In the genomic region with DNA sequence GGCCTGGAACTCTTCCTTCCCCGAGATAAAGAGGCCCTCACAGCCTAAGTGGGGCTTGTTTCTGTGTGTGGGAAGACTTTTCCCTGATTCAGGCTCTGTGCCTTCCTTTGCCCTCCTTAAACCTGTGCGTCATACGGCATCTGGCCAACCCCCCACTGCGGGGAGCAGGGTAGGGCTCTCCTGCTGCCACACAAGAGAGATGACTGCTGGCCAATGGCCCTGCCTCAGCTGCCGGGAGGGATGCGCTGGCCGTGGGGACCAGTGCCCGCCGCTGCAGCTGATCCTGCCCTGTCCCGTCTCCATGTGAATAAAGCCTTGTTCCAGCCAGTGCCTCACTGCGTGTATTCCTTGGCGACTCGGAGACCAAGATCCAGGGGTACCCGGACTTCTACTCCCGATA, we compare ENCODE assay signal across 25 cellular contexts. TPM values are rescaled to one million over a fixed set of nuclear protein-coding genes. Genes with fewer than 3 reads are reported as not detected.
DNase-seq lines count a peak whose midpoint lies in the region; ATAC-seq lines count a peak whose summit lies in the region.
"Had no signal": no experiment of that assay in that cellular context is flagged by ENCODE, and none has a peak within 500 bp of the region (broad histone marks: within the 10 kb centered on the region; RNA-seq: fewer than 3 reads in every experiment).

No MANE protein-coding gene starts in this region.

- no peak for ATAC-seq in HG02759 (IDR thresholded peaks at IDR 0.05; ENCODE audit: unreplicated experiment)
- ATAC-seq: esophagus mucosa, gastrocnemius medialis, left cardiac atrium had no signal

- H3K27ac Mint-ChIP-seq in T-helper 2 cell treated with Interferon-gamma antibody and Interleukin-4, amounts not matched to agents 5 μg/mL and 100 μg/mL, for 36 hours, result no peak overlapping the region
- H3K27ac Mint-ChIP-seq: activated CD4-positive, alpha-beta memory T cell treated with anti-CD3 and anti-CD28 coated beads, Interleukin-2, amount 10 ng/mL, durations not matched to agents 7 days and 5 days; CD8-positive, alpha-beta memory T cell; nephron progenitor cell; stimulated activated naive CD8-positive, alpha-beta T cell treated with anti-CD3 and anti-CD28 coated beads, Interleukin-15, Interleukin-2, amounts not matched to agents 100 ng/mL and 50 ng/mL, for 24 hours had no signal

- H3K27me3 Mint-ChIP-seq in T-helper 2 cell treated with Interferon-gamma antibody and Interleukin-4, amounts not matched to agents 5 μg/mL and 100 μg/mL, for 36 hours (ENCODE audit: low read depth), result peaks cover 39% of the 10 kb centered on the region
- H3K27me3 Mint-ChIP-seq: stimulated activated naive CD8-positive, alpha-beta T cell treated with anti-CD3 and anti-CD28 coated beads, Interleukin-15, Interleukin-2, amounts not matched to agents 100 ng/mL and 50 ng/mL, for 24 hours had no signal

- no peak overlapping the region for H3K4me3 Mint-ChIP-seq in T-helper 2 cell treated with Interferon-gamma antibody and Interleukin-4, amounts not matched to agents 5 μg/mL and 100 μg/mL, for 36 hours
- H3K4me3 Mint-ChIP-seq: activated CD4-positive, alpha-beta memory T cell treated with anti-CD3 and anti-CD28 coated beads, Interleukin-2, amount 10 ng/mL, durations not matched to agents 7 days and 5 days; CD8-positive, alpha-beta memory T cell; central memory CD8-positive, alpha-beta T cell; nephron progenitor cell; stimulated activated naive CD8-positive, alpha-beta T cell treated with anti-CD3 and anti-CD28 coated beads, Interleukin-15, Interleukin-2, amounts not matched to agents 100 ng/mL and 50 ng/mL, for 24 hours had no signal

- no peaks in the 10 kb centered on the region for H3K36me3 Mint-ChIP-seq in T-helper 2 cell treated with Interferon-gamma antibody and Interleukin-4, amounts not matched to agents 5 μg/mL and 100 μg/mL, for 36 hours (ENCODE audit: low read depth)

- H3K9me3 Mint-ChIP-seq in T-helper 2 cell treated with Interferon-gamma antibody and Interleukin-4, amounts not matched to agents 5 μg/mL and 100 μg/mL, for 36 hours, result no peaks in the 10 kb centered on the region
- H3K9me3 Mint-ChIP-seq: activated CD4-positive, alpha-beta memory T cell treated with anti-CD3 and anti-CD28 coated beads, Interleukin-2, amount 10 ng/mL, durations not matched to agents 7 days and 5 days; stimulated activated naive CD8-positive, alpha-beta T cell treated with anti-CD3 and anti-CD28 coated beads, Interleukin-15, Interleukin-2, amounts not matched to agents 100 ng/mL and 50 ng/mL, for 24 hours had no signal

- intact Hi-C loops in head of caudate nucleus (cut with DNase I), result no loop called here
- intact Hi-C loops in posterior cingulate gyrus (cut with DNase I), result loop anchor here (10.0 kb wide), 1 partner anchor 85 kb away; no protein-coding TSS in a partner anchor

- DNase-seq in H4 (ENCODE audit: low spot score), result peak; percentile 41
- DNase-seq in RPMI7951 (ENCODE audit: low read depth), result peak; percentile 17
- peak; percentile 56 to 91 (median 77) for DNase-seq in head of caudate nucleus
- peak; percentile 46 to 96 (median 75) for DNase-seq in posterior cingulate gyrus
- DNase-seq in activated naive CD4-positive, alpha-beta T cell treated with anti-CD3 and anti-CD28 coated beads, Interleukin-2, amount 50 U/mL, for 16 hours, result no peak
- DNase-seq in NCI-H345 treated with DMSO at 0.1 percent for 48 hours (lab: John Stamatoyannopoulos, UW; ENCODE audit: unreplicated experiment), result no peak
- DNase-seq in T-helper 2 cell treated with Interferon-gamma antibody and Interleukin-4, amounts not matched to agents 5 μg/mL and 100 μg/mL, for 36 hours (ENCODE audit: low spot score), result no peak
- DNase-seq: activated CD4-positive, alpha-beta memory T cell treated with anti-CD3 and anti-CD28 coated beads, Interleukin-2, amount 10 ng/mL, durations not matched to agents 7 days and 5 days; activated gamma-delta T cell; activated T-cell treated with anti-CD3 and anti-CD28 coated beads for 4 hours; effector CD4-positive, alpha-beta T cell; gastrocnemius medialis; KG1; left cardiac atrium; NCI-H1048; NCI-H2029; nephron progenitor cell; SK-N-SH; stimulated activated CD4-positive, alpha-beta T cell treated with anti-CD3 and anti-CD28 coated beads, Interleukin-4, amount 100 ng/mL, for 1 hour; upper lobe of left lung had no signal

- H3K4me1 Mint-ChIP-seq in T-helper 2 cell treated with Interferon-gamma antibody and Interleukin-4, amounts not matched to agents 5 μg/mL and 100 μg/mL, for 36 hours (ENCODE audit: low read depth), result peaks cover 4% of the 10 kb centered on the region
- H3K4me1 Mint-ChIP-seq: nephron progenitor cell had no signal

RNA-seq across cellular contexts. Expression of gene BEGAIN, which starts 42.5 kb away (rescaled TPM):
- total RNA-seq in H4 (2014; rRNA removed; shearing (Covaris generic)), result 1.8 TPM in 1 of 2 replicates, not detected in the other
- not detected in 2 replicates for total RNA-seq in RPMI7951 (2014; rRNA removed; shearing (Covaris generic))

Comparison
In these comparisons a context has a peak if more than half of its experiments do, and no peak if none do; other contexts are left out.
1. DNase-seq: peak in H4 (single experiment), RPMI7951 (single experiment), head of caudate nucleus (42 of 42) and posterior cingulate gyrus (10 of 10); none in activated naive CD4-positive, alpha-beta T cell treated with anti-CD3 and anti-CD28 coated beads, Interleukin-2, amount 50 U/mL, for 16 hours (single experiment), NCI-H345 treated with DMSO at 0.1 percent for 48 hours (single experiment) and T-helper 2 cell treated with Interferon-gamma antibody and Interleukin-4, amounts not matched to agents 5 μg/mL and 100 μg/mL, for 36 hours (single experiment).